8 cellular contexts compared by ENCODE assay signal in genomic region chr16:80466024-80466986, GRCh38.
DNase-seq lines count a peak whose midpoint lies in the region; ATAC-seq and TF ChIP-seq lines count a peak whose summit lies in the region.

No MANE protein-coding gene starts in this region.

- TF ChIP-seq CTCF in CD14-positive monocyte (IDR thresholded peaks at IDR 0.05): peak; percentile 75
- peak; percentile 97 for TF ChIP-seq CTCF in OCI-LY1 (IDR thresholded peaks at IDR 0.05; ENCODE audit: low read length)
- TF ChIP-seq CTCF in fibroblast of mammary gland (conservative IDR thresholded peaks at IDR 0.05; ENCODE audit: control insufficient read depth, insufficient read depth, low read depth, low read length): peak; percentile 63
- peak; percentile 88 to 97 (median 95) for TF ChIP-seq CTCF in nephron (IDR thresholded peaks at IDR 0.05; ENCODE audit: unreplicated experiment in 3 of 3)

- H3K27ac Mint-ChIP-seq in CD14-positive monocyte (no peak overlapping the region), nephron (peak overlapping the region; percentile 29 to 73 (median 30))
- H3K27ac Mint-ChIP-seq in stimulated activated naive CD8-positive, alpha-beta T cell treated with anti-CD3 and anti-CD28 coated beads, Interleukin-15, amount 100 ng/mL, for 72 hours: no peak overlapping the region

- no peaks in the 10 kb centered on the region for H3K9me3 ChIP-seq in OCI-LY1 (ENCODE audit: low read length)

- H3K36me3 ChIP-seq in OCI-LY1 (ENCODE audit: insufficient read depth, low read length): no peaks in the 10 kb centered on the region

- no peaks in the 10 kb centered on the region for H3K9me3 Mint-ChIP-seq in CD14-positive monocyte
- peaks cover 5% of the 10 kb centered on the region for H3K9me3 Mint-ChIP-seq in nephron
- H3K9me3 Mint-ChIP-seq in stimulated activated naive CD8-positive, alpha-beta T cell treated with anti-CD3 and anti-CD28 coated beads, Interleukin-15, amount 100 ng/mL, for 72 hours: no peaks in the 10 kb centered on the region

- no peaks in the 10 kb centered on the region for H3K9me2 ChIP-seq in OCI-LY1 (ENCODE audit: low read depth, low read length)

- H3K27me3 ChIP-seq in OCI-LY1 (ENCODE audit: insufficient read depth, low read length): no peaks in the 10 kb centered on the region

- intact Hi-C loops in CD14-positive monocyte (cut with micrococcal nuclease): no loop called here

- ATAC-seq in GM19324 (IDR thresholded peaks at IDR 0.05; ENCODE audit: low FRiP score, unreplicated experiment) (peak; percentile 82), HG03520 (IDR thresholded peaks at IDR 0.05; ENCODE audit: unreplicated experiment) (peak; percentile 83)
- ATAC-seq in stimulated activated naive CD8-positive, alpha-beta T cell treated with anti-CD3 and anti-CD28 coated beads, Interleukin-15, amount 100 ng/mL, for 72 hours: peak; percentile 74

- H3K9ac ChIP-seq in OCI-LY1 (ENCODE audit: low read length): no peak overlapping the region

- H3K4me2 ChIP-seq in OCI-LY1 (ENCODE audit: low read length): no peak overlapping the region

- H3K4me3 ChIP-seq in OCI-LY1 (ENCODE audit: low read depth, low read length, poor library complexity, severe bottlenecking) (no peak overlapping the region), fibroblast of mammary gland (ENCODE audit: control insufficient read depth, low read depth, low read length) (no peak overlapping the region)

- H3F3A ChIP-seq in OCI-LY1 (ENCODE audit: insufficient read depth, low read length): no peaks in the 10 kb centered on the region

- H4K20me1 ChIP-seq in OCI-LY1 (ENCODE audit: insufficient read depth, low read length): no peaks in the 10 kb centered on the region

- H3K79me2 ChIP-seq in OCI-LY1 (ENCODE audit: insufficient read depth, low read length): no peaks in the 10 kb centered on the region

- H3K4me1 ChIP-seq in OCI-LY1 (ENCODE audit: insufficient read depth, low read length, severe bottlenecking): no peaks in the 10 kb centered on the region

- H3K27ac ChIP-seq in OCI-LY1 (ENCODE audit: low read depth, low read length, poor library complexity, severe bottlenecking): no peak overlapping the region

- H3K4me1 Mint-ChIP-seq in CD14-positive monocyte (no peaks in the 10 kb centered on the region), nephron (peaks cover 17% of the 10 kb centered on the region)
- H3K4me1 Mint-ChIP-seq in stimulated activated naive CD8-positive, alpha-beta T cell treated with anti-CD3 and anti-CD28 coated beads, Interleukin-15, amount 100 ng/mL, for 72 hours: no peaks in the 10 kb centered on the region

- H3K4me3 Mint-ChIP-seq in CD14-positive monocyte (no peak overlapping the region), nephron (no peak overlapping the region)
- no peak overlapping the region for H3K4me3 Mint-ChIP-seq in stimulated activated naive CD8-positive, alpha-beta T cell treated with anti-CD3 and anti-CD28 coated beads, Interleukin-15, amount 100 ng/mL, for 72 hours

- H3K36me3 Mint-ChIP-seq in CD14-positive monocyte: no peaks in the 10 kb centered on the region
- no peaks in the 10 kb centered on the region for H3K36me3 Mint-ChIP-seq in nephron (ENCODE audit: low read depth)

- no peak for DNase-seq in CD14-positive monocyte (ENCODE audit: low spot score)
- DNase-seq in activated T-cell treated with anti-CD3 and anti-CD28 coated beads, Interleukin-2, amount 50 U/mL, for 1 hour: peak; percentile 48
- DNase-seq in fibroblast of mammary gland (ENCODE audit: low read depth): peak; percentile 44
- peak; percentile 46 to 58 for DNase-seq in stimulated activated naive CD8-positive, alpha-beta T cell treated with anti-CD3 and anti-CD28 coated beads, Interleukin-15, amount 100 ng/mL, for 72 hours

- H3K27me3 Mint-ChIP-seq in CD14-positive monocyte (ENCODE audit: low read depth in 3 of 3) (peaks cover 1 to 5% (median 2%) of the 10 kb centered on the region in 3 donors), nephron (ENCODE audit: low read depth) (peaks cover 11% of the 10 kb centered on the region)
- H3K27me3 Mint-ChIP-seq in stimulated activated naive CD8-positive, alpha-beta T cell treated with anti-CD3 and anti-CD28 coated beads, Interleukin-15, amount 100 ng/mL, for 72 hours: peaks cover 21% of the 10 kb centered on the region

- H2AFZ ChIP-seq in OCI-LY1 (ENCODE audit: low read length): no peak overlapping the region

Comparison
In these comparisons a context has a peak if more than half of its experiments do, and no peak if none do; other contexts are left out.
1. H3K27ac Mint-ChIP-seq: peak in nephron (3 of 3); none in CD14-positive monocyte (0 of 7) and stimulated activated naive CD8-positive, alpha-beta T cell treated with anti-CD3 and anti-CD28 coated beads, Interleukin-15, amount 100 ng/mL, for 72 hours (0 of 2).
2. Peak in every context shown above with its lines, with median percentiles within 50 percentile points of each other: CTCF ChIP-seq and ATAC-seq.